19 cellular contexts compared by ENCODE assay signal in the genomic region with DNA sequence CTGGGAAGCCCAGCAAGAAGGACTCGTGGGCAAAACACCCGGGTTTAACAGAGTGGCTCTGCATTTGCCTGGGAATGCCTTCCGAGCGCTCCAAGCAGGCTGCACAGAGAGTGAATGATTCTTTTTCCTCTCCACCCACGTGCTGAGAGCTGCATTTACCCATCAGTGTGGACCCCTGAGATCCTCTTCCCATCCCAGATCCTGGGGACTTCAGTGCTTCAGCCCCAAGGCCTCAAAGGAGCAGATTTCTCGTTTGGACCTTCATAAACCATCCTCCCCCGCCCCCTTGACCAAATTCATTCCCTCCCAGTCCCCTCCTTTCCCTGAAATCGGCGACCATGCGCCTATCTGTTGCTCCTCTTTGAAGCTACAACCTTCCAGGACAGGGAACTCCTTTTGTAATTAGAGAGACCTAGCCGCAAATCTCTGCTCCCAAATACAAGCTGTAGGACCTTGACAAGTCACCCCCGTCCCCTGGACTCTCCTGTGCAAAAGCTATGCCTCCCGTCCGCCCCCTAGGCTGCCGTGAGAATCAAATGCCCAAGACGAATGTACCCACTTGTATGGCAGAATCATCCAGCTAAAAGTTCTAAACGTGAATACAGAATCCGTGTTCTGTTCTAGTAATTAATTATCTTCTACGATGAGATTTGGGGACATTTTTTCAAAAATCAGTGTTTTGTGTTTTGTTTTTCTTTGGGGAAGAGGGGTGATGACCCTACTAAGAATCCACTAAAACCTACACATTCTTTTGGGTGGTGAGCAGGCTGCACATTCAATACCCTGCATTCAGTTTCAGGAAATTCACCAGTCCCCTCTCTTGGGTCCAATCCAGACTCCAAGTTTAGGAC. TPM values are rescaled to one million over a fixed set of nuclear protein-coding genes. Genes with fewer than 3 reads are reported as not detected.
DNase-seq lines count a peak whose midpoint lies in the region; FAIRE-seq and TF ChIP-seq lines count a peak whose summit lies in the region.
"Had no signal": no experiment of that assay in that cellular context is flagged by ENCODE, and none has a peak within 500 bp of the region (broad histone marks: within the 10 kb centered on the region; RNA-seq: fewer than 3 reads in every experiment).

No MANE protein-coding gene starts in this region.

- H3K9me3 ChIP-seq in sigmoid colon (no peaks in the 10 kb centered on the region), tibial artery (no peaks in the 10 kb centered on the region)

- peaks cover 87% of the 10 kb centered on the region for H3K4me1 Mint-ChIP-seq in HFFc6 (ENCODE audit: low read depth)

- intact Hi-C loops in sigmoid colon (cut with DNase I), result no loop called here
- intact Hi-C loops in tibial artery (cut with DNase I; ENCODE audit: low total_unique reads), result no loop called here

- WGBS in sigmoid colon, 2 donors, result 4 to 9% methylated on average over 19 of the region's 19 CpGs

- no peak for TF ChIP-seq POLR2A in sigmoid colon (IDR thresholded peaks at IDR 0.05)

- H3K27ac Mint-ChIP-seq in HFFc6, result peak overlapping the region; percentile 92

- no peaks in the 10 kb centered on the region for H3K9me3 Mint-ChIP-seq in HFFc6

- TF ChIP-seq CTCF in HFFc6 (IDR thresholded peaks at IDR 0.05) (peak; percentile 40; the same call in 1 of the 2 replicates), foreskin fibroblast (IDR thresholded peaks at IDR 0.05; ENCODE audit: low read depth, low read length) (peak; percentile 12), sigmoid colon (IDR thresholded peaks at IDR 0.05) (no peak), tibial artery (IDR thresholded peaks at IDR 0.05) (no peak)

- peaks cover 0 to 17% (median 11%) of the 10 kb centered on the region in 4 donors for H3K4me1 ChIP-seq in sigmoid colon
- peaks cover 0 to 11% (median 3%) of the 10 kb centered on the region in 4 donors for H3K4me1 ChIP-seq in tibial artery
- H3K4me1 ChIP-seq: BLaER1 had no signal

- DNase-seq in EL (peak; percentile 52), HFFc6 (no peak), foreskin fibroblast (peak in 1 of 2 donors; percentile 80), sigmoid colon (peak; percentile 40), GM19239 (ENCODE audit: insufficient read length, low spot score) (no peak), tibial artery (no peak), ecto neural progenitor cell (ENCODE audit: low spot score) (no peak)
- no peak for DNase-seq in activated effector memory CD4-positive, alpha-beta T cell treated with anti-CD3 and anti-CD28 coated beads, Interleukin-2, amount 50 U/mL, for 16 hours
- DNase-seq: GOT3, MM.1S, NCI-H1105 treated with DMSO at 0.1 percent for 48 hours, NCI-H187, NCI-H2171 treated with DMSO at 0.1 percent for 48 hours, NCI-H510A treated with DMSO at 0.1 percent for 48 hours, SHP77 treated with DMSO at 0.1 percent for 48 hours had no signal

- H3K27ac ChIP-seq in sigmoid colon, result peak overlapping the region in 1 of 4 donors; percentile 15
- H3K27ac ChIP-seq in tibial artery, result no peak overlapping the region
- H3K27ac ChIP-seq: BLaER1, KMS-11 had no signal

- H3K4me3 ChIP-seq in foreskin fibroblast (ENCODE audit: low read depth in 1 of 2, low read length in 2 of 2) (peak overlapping the region; percentile 75 to 91), sigmoid colon (no peak overlapping the region), tibial artery (no peak overlapping the region)
- H3K4me3 ChIP-seq: BLaER1 had no signal

- peaks cover 69% of the 10 kb centered on the region for H3K36me3 Mint-ChIP-seq in HFFc6 (ENCODE audit: low read depth)

- no peaks in the 10 kb centered on the region; the same call in 1 of the 2 replicates for H3K27me3 Mint-ChIP-seq in HFFc6 (ENCODE audit: insufficient read depth)

- FAIRE-seq in GM19239 (lab: Jason Lieb, UNC), result no peak
- FAIRE-seq: GM18507, RCC 7860 had no signal

- H3K27me3 ChIP-seq in sigmoid colon, result peaks cover 35 to 100% (median 93%) of the 10 kb centered on the region in 3 donors
- H3K27me3 ChIP-seq in tibial artery, result peaks cover 0 to 94% of the 10 kb centered on the region in 2 donors

- peak overlapping the region; percentile 99 for H3K4me3 Mint-ChIP-seq in HFFc6

- no peak for TF ChIP-seq EP300 in sigmoid colon (IDR thresholded peaks at IDR 0.05)

- H3K36me3 ChIP-seq in sigmoid colon (no peaks in the 10 kb centered on the region), tibial artery (no peaks in the 10 kb centered on the region)
- H3K36me3 ChIP-seq: BLaER1 had no signal

RNA-seq across cellular contexts. Expression of gene TBX5, which starts 8.8 kb away (rescaled TPM):
- total RNA-seq in HFFc6 (2021; fragmentation: NEBNext Ultra II Directional; extraction: Animal tissue kit (Norgen Biotek cat#: 25700)), result 10 to 100 TPM; 20.7 to 27.8 (median 24.3) TPM
- total RNA-seq in sigmoid colon, result not detected
- polyA plus RNA-seq in sigmoid colon, result not detected

Comparison
In these comparisons a context has a peak if more than half of its experiments do, and no peak if none do; other contexts are left out.
1. DNase-seq: peak in EL (single experiment) and sigmoid colon (single experiment); none in HFFc6 (single experiment), activated effector memory CD4-positive, alpha-beta T cell treated with anti-CD3 and anti-CD28 coated beads, Interleukin-2, amount 50 U/mL, for 16 hours (single experiment), GM19239 (single experiment), tibial artery (0 of 2) and ecto neural progenitor cell (single experiment).
2. CTCF ChIP-seq: peak in HFFc6 (single experiment) and foreskin fibroblast (single experiment); none in sigmoid colon (0 of 4) and tibial artery (0 of 2).
3. H3K4me3 ChIP-seq: peak in foreskin fibroblast (2 of 2); none in sigmoid colon (0 of 4) and tibial artery (0 of 2).
4. RNA of gene TBX5, which starts 8.8 kb away (total RNA-seq): 20.7 to 27.8 TPM in HFFc6; not detected in sigmoid colon; every median in the first group is over 10 times any median in the second.